1 cellular context compared by ENCODE assay signal in the genomic region with DNA sequence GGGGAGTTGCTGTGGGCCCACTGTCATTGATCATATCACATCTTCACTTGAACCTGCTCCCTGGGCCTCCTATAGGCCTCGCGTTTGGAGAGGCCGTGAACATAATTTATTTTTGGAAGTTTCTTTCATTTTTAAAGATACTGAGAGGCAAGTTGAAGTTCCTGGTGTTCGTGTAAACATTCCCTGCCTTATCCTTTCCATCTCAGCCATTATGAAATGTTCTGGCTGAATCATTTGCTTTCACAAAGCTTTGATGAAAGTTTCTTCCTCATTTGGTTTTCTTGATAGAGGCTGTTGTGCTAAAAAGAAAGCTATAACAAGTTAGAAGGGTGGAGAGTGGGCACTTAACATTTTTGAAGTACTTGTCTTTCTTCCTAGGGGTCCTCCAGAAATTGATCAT.
TF ChIP-seq lines count a peak whose summit lies in the region.

No MANE protein-coding gene starts in this region.

TF ChIP-seq in HEK293, 187 proteins besides CTCF, POLR2A, EP300 and RAD21 (continued from another document):
- no peak for TF ChIP-seq ZFP37 (tag by site-specific recombination; IDR thresholded peaks at IDR 0.05)
- peak; percentile 53 for TF ChIP-seq PRDM6 (tag by site-specific recombination; IDR thresholded peaks at IDR 0.05)
- TF ChIP-seq ZNF626 (tag by site-specific recombination; IDR thresholded peaks at IDR 0.05) = no peak
- no peak for TF ChIP-seq ZNF426 (tag by site-specific recombination; IDR thresholded peaks at IDR 0.05)
- no peak for TF ChIP-seq ZNF391 (tag by site-specific recombination; IDR thresholded peaks at IDR 0.05; ENCODE audit: borderline replicate concordance, low read depth)
- no peak for TF ChIP-seq ZNF777 (tag by site-specific recombination; IDR thresholded peaks at IDR 0.05; ENCODE audit: borderline replicate concordance)
- no peak for TF ChIP-seq YY1 (tag by site-specific recombination; IDR thresholded peaks at IDR 0.05)
TF ChIP-seq in HEK293: peak in this region for 4.
